Comparison of ENCODE assay signal across 3 cellular contexts in genomic region chr2:110154828-110155227, GRCh38. TPM values are rescaled to one million over a fixed set of nuclear protein-coding genes. Genes with fewer than 3 reads are reported as not detected.
"Had no signal": no experiment of that assay in that cellular context is flagged by ENCODE, and none has a peak within 500 bp of the region (broad histone marks: within the 10 kb centered on the region; RNA-seq: fewer than 3 reads in every experiment).

No MANE protein-coding gene starts in this region.

RNA-seq across cellular contexts. Expression of gene MALL, which starts 39.2 kb away (rescaled TPM):
- polyA plus RNA-seq: immature natural killer cell; naive thymus-derived CD4-positive, alpha-beta T cell; naive thymus-derived CD8-positive, alpha-beta T cell had no signal

RNA-seq across cellular contexts. Expression of gene NPHP1, which starts 50.0 kb away (rescaled TPM):
- polyA plus RNA-seq: immature natural killer cell had no signal
